In genomic region chr20:50600281-50600895, GRCh38 we compare ENCODE assay signal across 29 cellular contexts.
"Had no signal": no experiment of that assay in that cellular context is flagged by ENCODE, and none has a peak within 500 bp of the region (broad histone marks: within the 10 kb centered on the region; RNA-seq: fewer than 3 reads in every experiment).

No MANE protein-coding gene starts in this region.

- DNase-seq: hippocampal formation; kidney glomerular epithelial cell; left cardiac atrium; lower lobe of right lung; mammary epithelial cell; mesendoderm; naive B cell; natural killer cell; nephron progenitor cell; ovary; sigmoid colon; small intestine; spleen; stimulated activated CD4-positive, alpha-beta T cell treated with anti-CD3 and anti-CD28 coated beads, Interleukin-4, amount 100 ng/mL, for 24 hours; stimulated activated naive CD4-positive, alpha-beta T cell; tibial artery; trophoblast cell; upper lobe of right lung had no signal

- H3K27me3 ChIP-seq: neural progenitor cell, ovary, upper lobe of right lung had no signal

- H3K4me1 Mint-ChIP-seq: natural killer cell had no signal

- H3K4me2 ChIP-seq: neural progenitor cell had no signal

- FAIRE-seq: keratinocyte, small intestine, urothelium cell line had no signal

- H3K27ac Mint-ChIP-seq: mesothelial cell of epicardium; natural killer cell; nephron progenitor cell; neural progenitor cell; progenitor cell of endocrine pancreas; stimulated activated effector memory CD8-positive, alpha-beta T cell treated with anti-CD3 and anti-CD28 coated beads, Interleukin-12 subunit alpha, Interleukin-12 subunit beta, amount 100 ng/mL, for 72 hours; stimulated activated naive CD8-positive, alpha-beta T cell treated with anti-CD3 and anti-CD28 coated beads, Interleukin-15, Interleukin-2, amounts not matched to agents 100 ng/mL and 50 ng/mL, for 24 hours had no signal

- H3K9me3 ChIP-seq: lower lobe of right lung, neutrophil, ovary, sigmoid colon, spleen, suprapubic skin, thoracic aorta, tibial artery, upper lobe of right lung had no signal

- ATAC-seq: left cardiac atrium; lower lobe of right lung; natural killer cell; right cardiac atrium; stimulated activated effector memory CD8-positive, alpha-beta T cell treated with anti-CD3 and anti-CD28 coated beads, Interleukin-12 subunit alpha, Interleukin-12 subunit beta, amount 100 ng/mL, for 72 hours; upper lobe of right lung had no signal

- H3K4me1 ChIP-seq: suprapubic skin, upper lobe of right lung had no signal

- H3K4me3 ChIP-seq: lower lobe of right lung, neural progenitor cell, ovary, sigmoid colon, spleen, suprapubic skin, thoracic aorta, tibial artery, upper lobe of right lung had no signal

- H3K36me3 Mint-ChIP-seq: naive B cell, natural killer cell, neural progenitor cell had no signal

- H3K27ac ChIP-seq: lower lobe of right lung, neural progenitor cell, neutrophil, ovary, sigmoid colon, spleen, suprapubic skin, thoracic aorta, tibial artery, upper lobe of right lung had no signal

- H3K4me3 Mint-ChIP-seq: mesothelial cell of epicardium; natural killer cell; nephron progenitor cell; neural progenitor cell; stimulated activated effector memory CD8-positive, alpha-beta T cell treated with anti-CD3 and anti-CD28 coated beads, Interleukin-12 subunit alpha, Interleukin-12 subunit beta, amount 100 ng/mL, for 72 hours; stimulated activated naive CD8-positive, alpha-beta T cell treated with anti-CD3 and anti-CD28 coated beads, Interleukin-15, Interleukin-2, amounts not matched to agents 100 ng/mL and 50 ng/mL, for 24 hours had no signal

- H3K36me3 ChIP-seq: lower lobe of right lung, neural progenitor cell, neutrophil, ovary, suprapubic skin, thoracic aorta, tibial artery, upper lobe of right lung had no signal

- H3K9ac ChIP-seq: neural progenitor cell had no signal

- H3K9me3 Mint-ChIP-seq: mesothelial cell of epicardium; naive B cell; natural killer cell; nephron progenitor cell; neural progenitor cell; stimulated activated effector memory CD8-positive, alpha-beta T cell treated with anti-CD3 and anti-CD28 coated beads, Interleukin-12 subunit alpha, Interleukin-12 subunit beta, amount 100 ng/mL, for 72 hours; stimulated activated naive CD8-positive, alpha-beta T cell treated with anti-CD3 and anti-CD28 coated beads, Interleukin-15, Interleukin-2, amounts not matched to agents 100 ng/mL and 50 ng/mL, for 24 hours had no signal

- H2AFZ ChIP-seq: neural progenitor cell had no signal
